In the genomic region with DNA sequence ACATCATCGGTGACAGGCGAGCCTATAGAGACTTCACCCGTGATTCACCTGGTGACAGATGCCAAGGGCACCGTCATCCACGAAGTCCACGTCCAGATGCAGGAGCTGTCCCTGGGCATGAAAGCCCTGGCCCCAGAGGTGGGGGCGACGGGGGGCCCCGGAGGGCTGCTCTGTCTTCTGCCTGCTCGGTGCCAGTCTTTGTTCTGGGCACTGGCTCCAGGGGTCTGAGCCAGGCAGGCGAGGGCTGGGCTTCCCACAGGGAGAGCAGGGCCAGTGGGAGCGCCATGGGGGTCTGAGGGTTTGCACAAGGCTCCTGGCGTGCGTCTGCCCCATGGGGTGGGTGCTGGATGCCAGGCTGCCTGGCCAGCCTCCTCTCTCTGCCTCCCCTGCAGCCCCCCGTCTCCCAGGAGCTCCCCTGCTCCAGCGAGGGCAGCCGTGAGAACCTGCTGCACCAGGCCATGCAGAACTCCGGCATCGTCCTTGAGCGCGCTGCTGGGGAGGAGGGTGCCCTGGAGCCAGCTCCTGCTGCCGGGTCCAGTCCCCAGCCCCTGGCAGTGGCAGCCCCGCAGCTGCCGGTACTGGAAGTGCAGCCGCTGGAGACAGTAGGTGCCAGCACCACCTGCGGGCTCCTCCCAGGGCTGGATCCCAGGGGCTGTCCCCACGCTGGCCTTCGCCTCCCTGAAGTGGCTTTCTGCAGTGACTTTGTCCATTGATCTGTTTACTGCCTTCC, we compare ENCODE assay signal across 17 cellular contexts. TPM values are rescaled to one million over a fixed set of nuclear protein-coding genes. Genes with fewer than 3 reads are reported as not detected.
A peak's percentile ranks its signal among the peaks of the same experiment; 100 is the strongest.
DNase-seq lines count a peak whose midpoint lies in the region; FAIRE-seq and TF ChIP-seq lines count a peak whose summit lies in the region.
"Had no signal": no experiment of that assay in that cellular context is flagged by ENCODE, and none has a peak within 500 bp of the region (broad histone marks: within the 10 kb centered on the region; RNA-seq: fewer than 3 reads in every experiment).

No MANE protein-coding gene starts in this region.

- H3K4me3 ChIP-seq in WERI-Rb-1 (ENCODE audit: low read depth, low read length) (no peak overlapping the region), neuronal stem cell (ENCODE audit: low read length in 2 of 2) (no peak overlapping the region)
- H3K4me3 ChIP-seq: BLaER1 treated with 17β-estradiol and CSF1 and Interleukin-3, amounts not matched to agents 10 nM and 100 nM had no signal

- no peak overlapping the region for H2BK5ac ChIP-seq in neuronal stem cell (ENCODE audit: low read length)

- H3K27ac ChIP-seq in WERI-Rb-1 (peak overlapping the region; percentile 31; the same call in 1 of the 2 replicates), neuronal stem cell (replicated peaks; ENCODE audit: low read length) (no peak overlapping the region)
- H3K27ac ChIP-seq: BLaER1 treated with 17β-estradiol and CSF1 and Interleukin-3, amounts not matched to agents 10 nM and 100 nM had no signal

- no CpG with 5 or more reads among the region's 28 CpGs for WGBS in neuronal stem cell (ENCODE audit: extremely low coverage in 2 of 2, insufficient read length in 2 of 2, insufficient replicate concordance in 1 of 2), 2 donors

- TF ChIP-seq CTCF in WERI-Rb-1 (IDR thresholded peaks at IDR 0.05; ENCODE audit: low read depth, low read length), result no peak

- H3K27me3 ChIP-seq in WERI-Rb-1 (ENCODE audit: insufficient read depth, low read depth, severe bottlenecking) (no peaks in the 10 kb centered on the region), neuronal stem cell (ENCODE audit: control insufficient read depth in 3 of 3, insufficient read depth in 3 of 3, low read depth in 1 of 3, low read length in 3 of 3) (peaks cover 0 to 22% (median 7%) of the 10 kb centered on the region in 3 experiments)

- DNase-seq in NCI-H2107 treated with DMSO at 0.1 percent for 48 hours (lab: John Stamatoyannopoulos, UW; ENCODE audit: unreplicated experiment), result peak; percentile 21
- DNase-seq in NCI-H2107 (lab: John Stamatoyannopoulos, UW), result no peak
- no peak for DNase-seq in WERI-Rb-1
- no peak for DNase-seq in neuronal stem cell (ENCODE audit: low spot score)
- DNase-seq in urothelium cell line (ENCODE audit: low spot score), result no peak
- no peak for DNase-seq in UCSD-AML1 (lab: John Stamatoyannopoulos, UW; ENCODE audit: unreplicated experiment)
- DNase-seq in NCI-H82 (lab: John Stamatoyannopoulos, UW), result no peak
- DNase-seq: 8988T; AML-193; CD4-positive, CD25-positive, alpha-beta regulatory T cell; DMS153; DMS79 treated with DMSO at 0.1 percent for 48 hours; EL; IMR-90 had no signal

- no peak overlapping the region for H4K91ac ChIP-seq in neuronal stem cell (ENCODE audit: low read depth, low read length, poor library complexity)

- no peak overlapping the region for H3K4me2 ChIP-seq in neuronal stem cell (ENCODE audit: insufficient read depth, low read length, poor library complexity, severe bottlenecking)

- H2BK15ac ChIP-seq in neuronal stem cell (ENCODE audit: low read length), result no peak overlapping the region

- TF ChIP-seq POLR2A in GM18951 (IDR thresholded peaks at IDR 0.05; ENCODE audit: extremely low read depth, insufficient read depth, insufficient read length), result peak; percentile 11

- H3K23ac ChIP-seq in neuronal stem cell (ENCODE audit: low read depth, low read length, poor library complexity), result no peak overlapping the region

- no peak overlapping the region for H3K18ac ChIP-seq in neuronal stem cell (ENCODE audit: low read length)

- peaks cover 20% of the 10 kb centered on the region for H3K79me1 ChIP-seq in neuronal stem cell (ENCODE audit: low read depth, low read length)

- no peak overlapping the region for H2AFZ ChIP-seq in neuronal stem cell (ENCODE audit: low read length)

- no peak overlapping the region for H2BK12ac ChIP-seq in neuronal stem cell (ENCODE audit: low read length)

- H3K4ac ChIP-seq in neuronal stem cell (ENCODE audit: low read length), result no peak overlapping the region

- H2AK5ac ChIP-seq in neuronal stem cell (ENCODE audit: low read depth, low read length), result no peak overlapping the region

- H3K36me3 ChIP-seq in WERI-Rb-1 (peaks cover 95% of the 10 kb centered on the region), neuronal stem cell (replicated peaks in 1 of 2; ENCODE audit: control insufficient read depth in 2 of 2, insufficient read depth in 2 of 2, low read length in 2 of 2) (peaks cover 44 to 87% of the 10 kb centered on the region in 2 donors)

- peaks cover 0 to 13% of the 10 kb centered on the region in 2 donors for H3K4me1 ChIP-seq in neuronal stem cell (ENCODE audit: control insufficient read depth in 2 of 2, insufficient read depth in 1 of 2, low read depth in 1 of 2, low read length in 2 of 2)

- no peak for FAIRE-seq in urothelium cell line (lab: Jason Lieb, UNC)
- FAIRE-seq: G401.6 had no signal

- in situ Hi-C loops in GM18951 (cut with MboI; ENCODE audit: low sequenced_read_pairs, unreplicated experiment), result no loop called here

- no peak overlapping the region for H3K14ac ChIP-seq in neuronal stem cell (ENCODE audit: low read length)

- no peaks in the 10 kb centered on the region for H3K9me3 ChIP-seq in WERI-Rb-1 (ENCODE audit: severe bottlenecking)
- H3K9me3 ChIP-seq in neuronal stem cell (replicated peaks in 1 of 2; ENCODE audit: control insufficient read depth in 2 of 2, insufficient read depth in 1 of 2, low read depth in 1 of 2, low read length in 2 of 2), result peaks cover 0 to 1% of the 10 kb centered on the region in 2 donors
- H3K9me3 ChIP-seq: BLaER1 treated with 17β-estradiol and CSF1 and Interleukin-3, amounts not matched to agents 10 nM and 100 nM had no signal

- H4K8ac ChIP-seq in neuronal stem cell (ENCODE audit: low read depth, low read length), result no peak overlapping the region

- no peak overlapping the region for H2BK120ac ChIP-seq in neuronal stem cell (ENCODE audit: low read depth, low read length)

- peak overlapping the region; percentile 21 for H3K9ac ChIP-seq in neuronal stem cell (ENCODE audit: low read depth, low read length, poor library complexity)
- H3K9ac ChIP-seq: BLaER1 treated with 17β-estradiol and CSF1 and Interleukin-3, amounts not matched to agents 10 nM and 100 nM had no signal

RNA-seq across cellular contexts. Expression of a gene that starts 3.0 kb away (rescaled TPM):
- 0.26 TPM for polyA plus RNA-seq in neuronal stem cell (2013, experiment 1 of 2)
- polyA plus RNA-seq in neuronal stem cell (2013, experiment 2 of 2), result 0.30 TPM
- polyA plus RNA-seq: CD4-positive, CD25-positive, alpha-beta regulatory T cell had no signal

RNA-seq across cellular contexts. Expression of a gene that starts 9.8 kb away (rescaled TPM):
- polyA plus RNA-seq in neuronal stem cell (2013, experiment 1 of 2), result 10.6 TPM
- polyA plus RNA-seq in neuronal stem cell (2013, experiment 2 of 2), result 9.7 TPM

RNA-seq across cellular contexts. Expression of a gene that starts 18.2 kb away (rescaled TPM):
- polyA plus RNA-seq in neuronal stem cell (2013, experiment 1 of 2), result 58.4 TPM
- 57.0 TPM for polyA plus RNA-seq in neuronal stem cell (2013, experiment 2 of 2)

RNA-seq across cellular contexts. Expression of a gene that starts 18.6 kb away (rescaled TPM):
- 32.8 TPM for polyA plus RNA-seq in neuronal stem cell (2013, experiment 1 of 2)
- polyA plus RNA-seq in neuronal stem cell (2013, experiment 2 of 2), result 31.7 TPM

RNA-seq across cellular contexts. Expression of a gene that starts 22.5 kb away (rescaled TPM):
- polyA plus RNA-seq in neuronal stem cell (2013, experiment 1 of 2), result 9.0 TPM
- 9.1 TPM for polyA plus RNA-seq in neuronal stem cell (2013, experiment 2 of 2)
